ENCODE assay signal across 28 cellular contexts in the genomic region with DNA sequence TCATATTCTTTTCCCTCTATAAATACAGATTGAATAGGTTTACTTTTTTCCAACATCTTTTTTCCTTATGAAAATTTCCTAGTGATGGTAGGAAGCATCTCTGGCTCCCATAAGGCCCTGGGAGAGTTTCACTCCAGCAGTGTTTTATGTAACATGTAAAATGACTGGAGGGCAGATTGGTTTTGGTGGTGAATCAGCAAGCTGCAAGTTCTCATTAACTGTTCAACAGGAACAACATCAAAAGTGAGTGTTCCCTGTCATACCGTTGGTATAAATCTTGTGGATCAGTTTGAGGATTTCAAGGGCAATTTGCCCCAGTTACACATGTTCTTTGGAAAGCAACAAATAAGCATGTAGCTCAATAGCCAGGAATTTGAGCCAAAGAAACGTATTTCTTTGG.
A peak's percentile ranks its signal among the peaks of the same experiment; 100 is the strongest.
DNase-seq lines count a peak whose midpoint lies in the region; ATAC-seq and TF ChIP-seq lines count a peak whose summit lies in the region.
"Had no signal": no experiment of that assay in that cellular context is flagged by ENCODE, and none has a peak within 500 bp of the region (broad histone marks: within the 10 kb centered on the region; RNA-seq: fewer than 3 reads in every experiment).

No MANE protein-coding gene starts in this region.

- intact Hi-C loops in left ventricle myocardium inferior (cut with micrococcal nuclease): no loop called here

- H3K9ac ChIP-seq in SK-N-MC (ENCODE audit: insufficient read length): peak overlapping the region; percentile 51
- H3K9ac ChIP-seq: GM23248 had no signal

- H3K9me3 ChIP-seq in SK-N-MC (ENCODE audit: low read depth, low read length) (peaks cover 7% of the 10 kb centered on the region; the same call in 1 of the 2 replicates), left ventricle myocardium inferior (replicated peaks) (peaks cover 16% of the 10 kb centered on the region)
- H3K9me3 ChIP-seq: MG63, SJSA1 had no signal

- H3K36me3 ChIP-seq in SK-N-MC (ENCODE audit: insufficient read depth, low read length): no peaks in the 10 kb centered on the region
- H3K36me3 ChIP-seq in left ventricle myocardium inferior: no peaks in the 10 kb centered on the region
- H3K36me3 ChIP-seq: esophagus muscularis mucosa, gastroesophageal sphincter, MG63, SJSA1 had no signal

- no peaks in the 10 kb centered on the region for H3K4me1 ChIP-seq in left ventricle myocardium inferior
- H3K4me1 ChIP-seq: esophagus muscularis mucosa, gastroesophageal sphincter, SJSA1 had no signal

- ATAC-seq in esophagus mucosa: peak; percentile 49
- no peak for ATAC-seq in HG02840 (IDR thresholded peaks at IDR 0.05; ENCODE audit: low FRiP score, unreplicated experiment)
- ATAC-seq: gastroesophageal sphincter; left colon; Panc1; stimulated activated memory B cell treated with anti-CD40 and anti-IgM and Interleukin-4, amounts not matched to agents 10 μg/mL and 1 μg/mL and 100 μg/mL, for 72 hours had no signal

- H3K27me3 ChIP-seq in left ventricle myocardium inferior (ENCODE audit: low read depth): no peaks in the 10 kb centered on the region
- H3K27me3 ChIP-seq: esophagus muscularis mucosa, hepatocyte, MG63, SJSA1 had no signal

- H3K27ac ChIP-seq in SK-N-MC (peak overlapping the region; percentile 95), left ventricle myocardium inferior (replicated peaks) (no peak overlapping the region)
- H3K27ac ChIP-seq: 22Rv1, C4-2B, esophagus muscularis mucosa, gastroesophageal sphincter, GM23248, hepatocyte, SJSA1 had no signal

- peak; percentile 7 for DNase-seq in SIG-M5 treated with dmso at 0.1 percent for 504 hours (lab: John Stamatoyannopoulos, UW; ENCODE audit: unreplicated experiment)
- DNase-seq in SIG-M5 (lab: John Stamatoyannopoulos, UW): no peak
- peak; percentile 88 for DNase-seq in SK-N-MC (ENCODE audit: low read depth, low spot score)
- DNase-seq in stromal cell of bone marrow (ENCODE audit: low read depth): peak; percentile 3
- no peak for DNase-seq in stimulated activated CD4-positive, alpha-beta T cell treated with anti-CD3 and anti-CD28 coated beads, Interleukin-4, amount 100 ng/mL, for 1 hour
- no peak for DNase-seq in left ventricle myocardium inferior
- DNase-seq: activated B cell treated with CpG ODN at 0.5 μM for 24 hours; activated effector memory CD4-positive, alpha-beta T cell treated with anti-CD3 and anti-CD28 coated beads, Interleukin-2, amount 50 U/mL, for 16 hours; activated T-cell treated with anti-CD3 and anti-CD28 coated beads, Interleukin-2, amount 50 U/mL, for 24 hours; anterior cingulate cortex; GF-D8; GM23248; left colon; MG63; NCI-H1105; NCI-H1930; NCI-H526 treated with DMSO at 0.1 percent for 48 hours; substantia nigra had no signal

- no peak for TF ChIP-seq CTCF in left ventricle myocardium inferior (IDR thresholded peaks at IDR 0.05; ENCODE audit: borderline replicate concordance)

- H3K4me3 ChIP-seq in SK-N-MC: peak overlapping the region; percentile 71
- no peak overlapping the region for H3K4me3 ChIP-seq in left ventricle myocardium inferior
- H3K4me3 ChIP-seq: esophagus muscularis mucosa, gastroesophageal sphincter, GM23248, hepatocyte, MG63, SJSA1 had no signal

Comparison
In these comparisons a context has a peak if more than half of its experiments do, and no peak if none do; other contexts are left out.
1. DNase-seq: peak in SIG-M5 treated with dmso at 0.1 percent for 504 hours (single experiment), SK-N-MC (single experiment) and stromal cell of bone marrow (single experiment); none in SIG-M5 (single experiment), stimulated activated CD4-positive, alpha-beta T cell treated with anti-CD3 and anti-CD28 coated beads, Interleukin-4, amount 100 ng/mL, for 1 hour (single experiment) and left ventricle myocardium inferior (single experiment).